ENCODE assay signal across 8 cellular contexts in the genomic region with DNA sequence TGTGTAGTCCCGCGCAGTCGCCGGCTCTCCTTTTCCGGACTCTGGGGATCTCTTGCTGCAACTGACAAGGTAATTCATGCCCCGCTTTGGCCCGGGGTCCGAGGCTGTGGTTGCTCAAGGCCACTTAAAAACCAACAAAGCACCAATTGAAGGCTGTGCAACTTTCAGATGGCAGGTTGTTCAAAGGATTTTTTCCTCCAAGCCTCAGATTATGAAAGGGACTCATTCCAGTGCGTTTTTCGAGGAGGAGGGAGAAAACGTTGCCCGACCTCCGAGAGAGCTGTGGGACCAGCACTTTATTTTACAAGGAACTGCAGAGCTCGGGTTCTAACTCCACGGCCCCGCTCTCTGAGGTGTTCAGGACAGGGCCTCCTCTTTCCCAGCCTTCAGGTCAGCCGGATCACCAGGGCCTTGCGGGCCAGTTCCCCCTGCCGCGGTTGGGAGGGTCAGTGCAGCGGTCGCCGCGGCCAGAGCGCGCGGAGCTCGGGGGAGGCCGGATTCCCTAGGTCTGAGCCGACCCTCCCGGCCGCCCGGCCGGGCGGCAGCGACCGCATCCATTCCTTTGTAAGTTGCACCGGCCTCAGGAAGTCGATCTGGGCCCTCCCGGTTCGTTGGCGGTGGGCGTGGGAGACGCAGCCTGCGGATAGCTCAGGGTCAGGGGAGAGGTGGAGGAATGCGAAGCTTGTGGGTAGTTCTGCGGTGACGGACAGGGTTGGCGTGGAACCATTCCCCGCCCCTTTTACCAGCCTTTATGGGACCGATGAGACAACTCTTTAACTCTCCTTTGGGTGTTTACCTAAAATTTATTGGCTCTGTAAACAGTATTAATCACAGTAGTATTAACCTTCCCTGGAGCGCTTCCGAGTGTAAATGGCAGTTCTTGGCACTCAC. TPM values are rescaled to one million over a fixed set of nuclear protein-coding genes. Genes with fewer than 3 reads are reported as not detected.
DNase-seq lines count a peak whose midpoint lies in the region; ATAC-seq and TF ChIP-seq lines count a peak whose summit lies in the region.

No MANE protein-coding gene starts in this region.

- H3K27me3 ChIP-seq in HUES64 (ENCODE audit: insufficient read depth, low read length): peaks cover 16% of the 10 kb centered on the region

- ATAC-seq in activated T-cell treated with anti-CD3 and anti-CD28 coated beads, Interleukin-2, amount 50 U/mL, for 4 hours: no peak
- no peak for ATAC-seq in GM21529 (IDR thresholded peaks at IDR 0.05; ENCODE audit: unreplicated experiment)
- no peak for ATAC-seq in activated CD4-positive, CD25-positive, alpha-beta regulatory T cell treated with anti-CD3 and anti-CD28 coated beads, Interleukin-2, amount 50 U/mL, for 24 hours

- H3K9me3 Mint-ChIP-seq in activated T-cell treated with anti-CD3 and anti-CD28 coated beads, Interleukin-2, amount 50 U/mL, for 4 hours: no peaks in the 10 kb centered on the region
- no peaks in the 10 kb centered on the region for H3K9me3 Mint-ChIP-seq in nephron

- peaks cover 10% of the 10 kb centered on the region for H3K27me3 Mint-ChIP-seq in activated T-cell treated with anti-CD3 and anti-CD28 coated beads, Interleukin-2, amount 50 U/mL, for 4 hours (ENCODE audit: low read depth)
- peaks cover 4% of the 10 kb centered on the region for H3K27me3 Mint-ChIP-seq in nephron (ENCODE audit: low read depth)

- H3K9me3 ChIP-seq in HUES64 (ENCODE audit: insufficient read depth, low read depth, low read length): no peaks in the 10 kb centered on the region

- WGBS in HUES64: 1% methylated on average over 51 of the region's 53 CpGs

- H3K4me3 Mint-ChIP-seq in activated T-cell treated with anti-CD3 and anti-CD28 coated beads, Interleukin-2, amount 50 U/mL, for 4 hours: peak overlapping the region; percentile 93
- H3K4me3 Mint-ChIP-seq in nephron: peak overlapping the region; percentile 98 to 99 (median 99)

- TF ChIP-seq CTCF in nephron (IDR thresholded peaks at IDR 0.05; ENCODE audit: unreplicated experiment in 3 of 3): no peak

- peaks cover 12% of the 10 kb centered on the region for H3K4me1 ChIP-seq in HUES64 (ENCODE audit: insufficient read depth, low read length)

- no peak overlapping the region for H3K27ac ChIP-seq in HUES64 (ENCODE audit: low read depth, low read length)

- peak overlapping the region; percentile 90 for H3K4me3 ChIP-seq in HUES64 (ENCODE audit: low read length)

- peak; percentile 28 for DNase-seq in COLO668 (lab: John Stamatoyannopoulos, UW; ENCODE audit: unreplicated experiment)
- no peak for DNase-seq in activated T-cell treated with anti-CD3 and anti-CD28 coated beads, Interleukin-2, amount 50 U/mL, for 4 hours
- DNase-seq in foreskin melanocyte: peak; percentile 38
- no peak for DNase-seq in DMS153 (lab: John Stamatoyannopoulos, UW)

- H3K27ac Mint-ChIP-seq in nephron: peak overlapping the region; percentile 86 to 99 (median 90)

- H3K36me3 Mint-ChIP-seq in activated T-cell treated with anti-CD3 and anti-CD28 coated beads, Interleukin-2, amount 50 U/mL, for 4 hours (ENCODE audit: insufficient read depth): no peaks in the 10 kb centered on the region
- H3K36me3 Mint-ChIP-seq in nephron (ENCODE audit: low read depth): peaks cover 8% of the 10 kb centered on the region

- peaks cover 15% of the 10 kb centered on the region for H3K4me1 Mint-ChIP-seq in activated T-cell treated with anti-CD3 and anti-CD28 coated beads, Interleukin-2, amount 50 U/mL, for 4 hours (ENCODE audit: low read depth)
- H3K4me1 Mint-ChIP-seq in nephron: peaks cover 10% of the 10 kb centered on the region

- peaks cover 3% of the 10 kb centered on the region; the same call in 1 of the 2 replicates for H3K36me3 ChIP-seq in HUES64 (ENCODE audit: insufficient read depth, low read length)

- H3K9ac ChIP-seq in HUES64 (ENCODE audit: low read depth, low read length): peak overlapping the region; percentile 89

RNA-seq across cellular contexts. Expression of a gene that starts 1.6 kb away (rescaled TPM):
- polyA plus RNA-seq in HUES64 (2013, experiment 1 of 2): 19.5 TPM
- 25.1 TPM for polyA plus RNA-seq in HUES64 (2013, experiment 2 of 2)
- total RNA-seq in activated T-cell treated with anti-CD3 and anti-CD28 coated beads, Interleukin-2, amount 50 U/mL, for 4 hours: 1 to 10 TPM; 7.7 to 8.7 (median 7.9) TPM

Comparison
In these comparisons a context has a peak if more than half of its experiments do, and no peak if none do; other contexts are left out.
1. DNase-seq: peak in COLO668 (single experiment) and foreskin melanocyte (single experiment); none in activated T-cell treated with anti-CD3 and anti-CD28 coated beads, Interleukin-2, amount 50 U/mL, for 4 hours (single experiment) and DMS153 (single experiment).